ENCODE assay signal across 18 cellular contexts in genomic region chr4:17273047-17273446, GRCh38.
DNase-seq lines count a peak whose midpoint lies in the region; ATAC-seq and TF ChIP-seq lines count a peak whose summit lies in the region.
"Had no signal": no experiment of that assay in that cellular context is flagged by ENCODE, and none has a peak within 500 bp of the region (broad histone marks: within the 10 kb centered on the region; RNA-seq: fewer than 3 reads in every experiment).

No MANE protein-coding gene starts in this region.

- peak; percentile 55 for ATAC-seq in Right ventricle myocardium superior (ENCODE audit: poor library complexity)
- peak; percentile 41 for ATAC-seq in omental fat pad (ENCODE audit: low FRiP score)

- no peak for DNase-seq in Right ventricle myocardium superior
- DNase-seq in cardiac septum (ENCODE audit: low spot score): no peak
- DNase-seq in RPMI7951 (ENCODE audit: low read depth): peak; percentile 42
- peak; percentile 36 for DNase-seq in fibroblast of gingiva (ENCODE audit: low read depth)
- no peak for DNase-seq in omental fat pad (ENCODE audit: low spot score)
- no peak for DNase-seq in NCI-H510A treated with DMSO at 0.1 percent for 48 hours (lab: John Stamatoyannopoulos, UW)
- no peak for DNase-seq in DMS114 treated with DMSO at 0.1 percent for 48 hours (lab: John Stamatoyannopoulos, UW; ENCODE audit: unreplicated experiment)
- DNase-seq in NCI-H146 treated with DMSO at 0.1 percent for 48 hours (lab: John Stamatoyannopoulos, UW; ENCODE audit: unreplicated experiment): no peak
- DNase-seq: 8988T; C1 segment of cervical spinal cord; MG63; NCI-H1092; NCI-H1694; NCI-H345; NCI-H69; NK-92 treated with Interleukin-12 subunit alpha and Interleukin-12 subunit beta, amount 100 ng/mL, for 24 hours; RPMI8226; SJCRH30 had no signal

- TF ChIP-seq CTCF in omental fat pad (IDR thresholded peaks at IDR 0.05): no peak

- intact Hi-C loops in Right ventricle myocardium superior (cut with DNase I) (no loop called here), cardiac septum (cut with DNase I) (no loop called here)

Comparison
In these comparisons a context has a peak if more than half of its experiments do, and no peak if none do; other contexts are left out.
1. DNase-seq: peak in RPMI7951 (single experiment) and fibroblast of gingiva (single experiment); none in Right ventricle myocardium superior (single experiment), cardiac septum (single experiment), omental fat pad (single experiment), NCI-H510A treated with DMSO at 0.1 percent for 48 hours (single experiment), DMS114 treated with DMSO at 0.1 percent for 48 hours (single experiment) and NCI-H146 treated with DMSO at 0.1 percent for 48 hours (single experiment).